In the genomic region with DNA sequence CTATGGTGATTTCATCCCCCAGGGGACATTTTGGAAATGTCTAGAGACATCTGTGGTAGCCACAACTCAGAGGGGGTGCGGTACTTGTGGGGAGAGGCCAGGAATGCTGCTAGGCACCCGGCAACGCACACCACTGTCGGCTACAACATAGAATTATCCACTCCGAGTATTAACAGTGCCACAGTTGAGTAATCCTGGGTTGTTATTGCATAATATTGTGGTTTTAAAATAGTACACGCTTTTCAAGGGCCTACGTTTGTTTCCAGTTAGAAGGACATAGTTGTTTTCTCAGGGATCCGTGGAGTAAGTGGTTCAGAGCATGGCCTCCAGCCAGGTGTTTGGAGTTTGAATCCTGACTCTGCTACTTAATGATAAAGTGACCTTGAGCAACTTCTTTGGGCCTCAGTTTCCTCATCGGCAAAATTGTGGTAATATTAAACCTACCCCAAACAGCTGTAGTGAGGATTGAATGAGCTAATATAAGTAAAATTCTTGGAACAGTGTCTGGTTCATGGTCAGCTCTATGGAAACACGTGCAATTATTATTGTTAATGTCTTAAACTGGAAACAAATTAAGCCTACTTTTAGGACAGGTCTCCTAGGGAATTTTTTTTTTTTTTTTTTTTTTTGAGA, we compare ENCODE assay signal across 8 cellular contexts. TPM values are rescaled to one million over a fixed set of nuclear protein-coding genes. Genes with fewer than 3 reads are reported as not detected.
DNase-seq lines count a peak whose midpoint lies in the region; ATAC-seq, FAIRE-seq and TF ChIP-seq lines count a peak whose summit lies in the region.

No MANE protein-coding gene starts in this region.

- TF ChIP-seq CTCF in AG10803 (conservative IDR thresholded peaks at IDR 0.05; ENCODE audit: low read length), result no peak

- FAIRE-seq in small intestine (lab: Jason Lieb, UNC), result no peak

- in situ Hi-C loops in SK-MEL-5 (cut with HindIII; ENCODE audit: low pct_unique_long_range_greater_than_20kb, low sequenced_read_pairs), result no loop called here

- 26 to 46% (median 45%) methylated on average over 10 of the region's 10 CpGs for WGBS in small intestine, 3 donors

- peaks cover 0 to 3% of the 10 kb centered on the region in 2 donors for H3K36me3 ChIP-seq in small intestine (ENCODE audit: control insufficient read depth in 2 of 2, insufficient read depth in 2 of 2, low read length in 2 of 2)

- peak overlapping the region in 1 of 2 donors; percentile 7 for H3K27ac ChIP-seq in small intestine (ENCODE audit: low read depth in 1 of 2, low read length in 1 of 2)

- intact Hi-C loops in Right ventricle myocardium superior (cut with DNase I), result no loop called here

- H3K9me3 ChIP-seq in small intestine (ENCODE audit: control insufficient read depth, low read depth), result no peaks in the 10 kb centered on the region

- H3K4me1 ChIP-seq in small intestine (ENCODE audit: control insufficient read depth in 2 of 2, insufficient read depth in 1 of 2, low read depth in 1 of 2, low read length in 1 of 2), result no peaks in the 10 kb centered on the region

- ATAC-seq in HG02973 (IDR thresholded peaks at IDR 0.05; ENCODE audit: unreplicated experiment), result peak; percentile 72
- peak; percentile 97 for ATAC-seq in Right ventricle myocardium superior (ENCODE audit: poor library complexity)
- ATAC-seq in GM21825 (IDR thresholded peaks at IDR 0.05; ENCODE audit: unreplicated experiment), result no peak

- H3K4me3 ChIP-seq in AG10803 (ENCODE audit: low read length), result no peak overlapping the region
- no peak overlapping the region for H3K4me3 ChIP-seq in small intestine (ENCODE audit: low read depth in 1 of 2, low read length in 2 of 2)

- H3K27me3 ChIP-seq in small intestine (ENCODE audit: control insufficient read depth in 2 of 2, insufficient read depth in 2 of 2, low read length in 2 of 2), result no peaks in the 10 kb centered on the region

- DNase-seq in AG10803 (ENCODE audit: low read depth), result peak; percentile 100
- DNase-seq in SK-MEL-5 (ENCODE audit: low read depth, low spot score), result peak; percentile 94
- peak; percentile 79 for DNase-seq in Right ventricle myocardium superior
- peak; percentile 24 for DNase-seq in small intestine
- DNase-seq in NCI-H1694 treated with DMSO at 0.1 percent for 48 hours (lab: John Stamatoyannopoulos, UW), result no peak
- no peak for DNase-seq in NCI-H1105 treated with DMSO at 0.1 percent for 48 hours (lab: John Stamatoyannopoulos, UW)

RNA-seq across cellular contexts. Expression of a gene that starts 24.5 kb away (rescaled TPM):
- 57.1 and 61.8 TPM in 2 replicates for total RNA-seq in SK-MEL-5 (2014; rRNA removed; shearing (Covaris generic))
- 84.0 and 91.0 TPM in 2 replicates for polyA plus RNA-seq in SK-MEL-5 (2015; cell fraction: cytosol; rRNA removed)
- 33.5 and 34.8 TPM in 2 replicates for polyA plus RNA-seq in SK-MEL-5 (2015; cell fraction: nucleus; rRNA removed)
- total RNA-seq in Right ventricle myocardium superior, result 10.5 TPM
- 100 to 1,000 TPM in 1 of 3 donors, 10 to 100 TPM in 2; 46.7 to 114 (median 83.0) TPM for polyA plus RNA-seq in small intestine

RNA-seq across cellular contexts. Expression of a gene that starts 25.1 kb away (rescaled TPM):
- not detected in 2 replicates for total RNA-seq in SK-MEL-5 (2014; rRNA removed; shearing (Covaris generic))
- not detected in 2 replicates for polyA plus RNA-seq in SK-MEL-5 (2015; cell fraction: cytosol; rRNA removed)
- polyA plus RNA-seq in SK-MEL-5 (2015; cell fraction: nucleus; rRNA removed), result not detected in 2 replicates
- total RNA-seq in Right ventricle myocardium superior, result not detected
- not detected for polyA plus RNA-seq in small intestine

RNA-seq across cellular contexts. Expression of a gene that starts 53.1 kb away (rescaled TPM):
- total RNA-seq in SK-MEL-5 (2014; rRNA removed; shearing (Covaris generic)), result not detected in 2 replicates
- polyA plus RNA-seq in SK-MEL-5 (2015; cell fraction: cytosol; rRNA removed), result not detected in 2 replicates
- polyA plus RNA-seq in SK-MEL-5 (2015; cell fraction: nucleus; rRNA removed), result not detected in 2 replicates
- 2.6 TPM for total RNA-seq in Right ventricle myocardium superior
- 1 to 10 TPM in 1 of 3 donors, not detected in 2; 1.8 TPM for polyA plus RNA-seq in small intestine

Comparison
In these comparisons a context has a peak if more than half of its experiments do, and no peak if none do; other contexts are left out.
1. DNase-seq: peak in AG10803 (single experiment), SK-MEL-5 (single experiment), Right ventricle myocardium superior (single experiment) and small intestine (single experiment); none in NCI-H1694 treated with DMSO at 0.1 percent for 48 hours (single experiment) and NCI-H1105 treated with DMSO at 0.1 percent for 48 hours (single experiment).